In the genomic region with DNA sequence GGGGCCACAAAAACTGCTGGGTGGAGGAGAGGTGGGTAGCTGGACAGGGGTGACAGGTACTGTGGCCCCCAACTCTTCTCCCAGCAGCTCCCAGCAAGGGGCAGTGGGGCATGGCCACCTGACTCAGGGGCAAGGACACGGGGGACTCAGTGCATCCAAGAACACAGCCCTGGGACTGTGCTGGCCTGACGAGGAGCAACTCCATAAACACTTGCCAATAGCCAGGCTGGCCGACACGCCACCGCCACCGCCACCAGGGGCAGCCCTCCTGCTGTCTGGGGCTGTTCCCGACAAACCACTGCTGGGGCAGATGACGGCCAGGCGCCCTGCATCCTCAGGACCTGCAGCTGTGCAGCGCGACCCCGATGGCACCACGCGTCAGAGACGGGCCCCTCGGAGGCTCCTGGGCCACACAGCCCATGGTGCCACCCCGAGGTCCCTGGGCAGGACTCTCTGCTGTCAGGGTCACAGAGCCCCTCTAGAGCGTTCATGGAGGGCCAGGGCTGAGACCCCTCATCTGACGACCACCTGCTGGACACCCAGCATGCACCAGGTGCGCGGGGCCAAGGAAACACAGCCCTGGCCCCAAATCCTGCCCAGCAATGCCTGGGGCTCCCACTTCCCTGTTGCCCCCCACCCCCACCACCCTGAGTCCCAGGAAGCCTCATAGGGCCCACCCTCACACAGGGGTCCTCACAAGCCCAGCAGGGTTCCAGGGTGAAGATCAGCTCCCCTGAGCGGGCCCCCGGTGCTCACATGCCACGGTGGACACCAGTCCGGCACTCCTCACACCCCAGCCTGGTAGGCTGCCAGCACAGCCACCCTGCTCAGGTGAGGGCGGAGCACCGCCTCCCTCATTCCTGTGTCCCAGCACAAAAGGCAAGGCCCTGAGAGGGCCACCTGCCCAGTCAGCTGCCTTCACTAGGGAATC, we compare ENCODE assay signal across 17 cellular contexts. TPM values are rescaled to one million over a fixed set of nuclear protein-coding genes. Genes with fewer than 3 reads are reported as not detected.
DNase-seq lines count a peak whose midpoint lies in the region; ATAC-seq and TF ChIP-seq lines count a peak whose summit lies in the region.
"Had no signal": no experiment of that assay in that cellular context is flagged by ENCODE, and none has a peak within 500 bp of the region (broad histone marks: within the 10 kb centered on the region; RNA-seq: fewer than 3 reads in every experiment).

No MANE protein-coding gene starts in this region.

- intact Hi-C loops in Right ventricle myocardium inferior (cut with DNase I) (no loop called here), upper lobe of right lung (cut with DNase I) (no loop called here)
- intact Hi-C loops in dendritic cell treated with granulocyte-macrophage colony-stimulating factor and Interleukin-4, amounts not matched to agents 40 ng/mL and 50 ng/mL, for 4 days (cut with micrococcal nuclease), result no loop called here

- peak overlapping the region; percentile 42 for H3K27ac Mint-ChIP-seq in dendritic cell treated with granulocyte-macrophage colony-stimulating factor and Interleukin-4, amounts not matched to agents 40 ng/mL and 50 ng/mL, for 4 days
- H3K27ac Mint-ChIP-seq: activated CD4-positive, alpha-beta T cell treated with anti-CD3 and anti-CD28 coated beads, Interleukin-2, amount 10 ng/mL, durations not matched to agents 24 days and 14 days; stimulated activated naive B cell treated with anti-CD40 and anti-IgM and Interleukin-4, amounts not matched to agents 10 μg/mL and 1 μg/mL and 100 μg/mL, for 72 hours had no signal

- H3K27ac ChIP-seq in right atrium auricular region, result no peak overlapping the region
- no peak overlapping the region for H3K27ac ChIP-seq in lung (ENCODE audit: low read depth in 1 of 2, low read length in 1 of 2)
- no peak overlapping the region for H3K27ac ChIP-seq in upper lobe of right lung
- H3K27ac ChIP-seq: SJSA1, skin epidermis had no signal

- peaks cover 9% of the 10 kb centered on the region for H3K36me3 ChIP-seq in right atrium auricular region
- peaks cover 0 to 9% of the 10 kb centered on the region in 2 donors for H3K36me3 ChIP-seq in lung (ENCODE audit: control insufficient read depth in 2 of 2, insufficient read depth in 2 of 2, low read length in 2 of 2)
- H3K36me3 ChIP-seq in upper lobe of right lung, result peaks cover 9% of the 10 kb centered on the region

- no peaks in the 10 kb centered on the region for H3K27me3 ChIP-seq in right atrium auricular region
- H3K27me3 ChIP-seq in lung (ENCODE audit: control insufficient read depth, insufficient read depth), result no peaks in the 10 kb centered on the region
- H3K27me3 ChIP-seq in upper lobe of right lung, result no peaks in the 10 kb centered on the region
- H3K27me3 ChIP-seq: SJSA1 had no signal

- peaks cover 76% of the 10 kb centered on the region for H3K36me3 Mint-ChIP-seq in dendritic cell treated with granulocyte-macrophage colony-stimulating factor and Interleukin-4, amounts not matched to agents 40 ng/mL and 50 ng/mL, for 4 days (ENCODE audit: low read depth)
- H3K36me3 Mint-ChIP-seq: stimulated activated naive B cell treated with anti-CD40 and anti-IgM and Interleukin-4, amounts not matched to agents 10 μg/mL and 1 μg/mL and 100 μg/mL, for 72 hours had no signal

- no peak for ATAC-seq in Right ventricle myocardium inferior
- ATAC-seq in lung (ENCODE audit: insufficient read depth, low FRiP score), result no peak
- ATAC-seq in upper lobe of right lung, result peak; percentile 69
- no peak for ATAC-seq in HG03442 (IDR thresholded peaks at IDR 0.05; ENCODE audit: unreplicated experiment)
- ATAC-seq in GM21723 (IDR thresholded peaks at IDR 0.05; ENCODE audit: unreplicated experiment), result no peak
- ATAC-seq: stimulated activated naive B cell treated with anti-CD40 and anti-IgM and Interleukin-4, amounts not matched to agents 10 μg/mL and 1 μg/mL and 100 μg/mL, for 72 hours had no signal

- H3K27me3 Mint-ChIP-seq in dendritic cell treated with granulocyte-macrophage colony-stimulating factor and Interleukin-4, amounts not matched to agents 40 ng/mL and 50 ng/mL, for 4 days, result no peaks in the 10 kb centered on the region
- H3K27me3 Mint-ChIP-seq: activated CD4-positive, alpha-beta T cell treated with anti-CD3 and anti-CD28 coated beads, Interleukin-2, amount 10 ng/mL, durations not matched to agents 24 days and 14 days had no signal

- no peak overlapping the region for H3K4me3 Mint-ChIP-seq in dendritic cell treated with granulocyte-macrophage colony-stimulating factor and Interleukin-4, amounts not matched to agents 40 ng/mL and 50 ng/mL, for 4 days
- H3K4me3 Mint-ChIP-seq: activated CD4-positive, alpha-beta T cell treated with anti-CD3 and anti-CD28 coated beads, Interleukin-2, amount 10 ng/mL, durations not matched to agents 24 days and 14 days; neural crest cell; stimulated activated naive B cell treated with anti-CD40 and anti-IgM and Interleukin-4, amounts not matched to agents 10 μg/mL and 1 μg/mL and 100 μg/mL, for 72 hours had no signal

- peaks cover 0 to 20% of the 10 kb centered on the region in 2 donors for H3K4me1 ChIP-seq in right atrium auricular region
- H3K4me1 ChIP-seq in lung (ENCODE audit: control insufficient read depth in 2 of 2, insufficient read depth in 2 of 2, low read length in 2 of 2), result peaks cover 0 to 22% of the 10 kb centered on the region in 2 donors
- peaks cover 18% of the 10 kb centered on the region for H3K4me1 ChIP-seq in upper lobe of right lung
- H3K4me1 ChIP-seq: SJSA1 had no signal

- peaks cover 27% of the 10 kb centered on the region for H3K4me1 Mint-ChIP-seq in dendritic cell treated with granulocyte-macrophage colony-stimulating factor and Interleukin-4, amounts not matched to agents 40 ng/mL and 50 ng/mL, for 4 days (ENCODE audit: low read depth)
- H3K4me1 Mint-ChIP-seq: activated CD4-positive, alpha-beta T cell treated with anti-CD3 and anti-CD28 coated beads, Interleukin-2, amount 10 ng/mL, durations not matched to agents 24 days and 14 days; stimulated activated naive B cell treated with anti-CD40 and anti-IgM and Interleukin-4, amounts not matched to agents 10 μg/mL and 1 μg/mL and 100 μg/mL, for 72 hours had no signal

- no peaks in the 10 kb centered on the region for H3K9me3 Mint-ChIP-seq in dendritic cell treated with granulocyte-macrophage colony-stimulating factor and Interleukin-4, amounts not matched to agents 40 ng/mL and 50 ng/mL, for 4 days
- H3K9me3 Mint-ChIP-seq: activated CD4-positive, alpha-beta T cell treated with anti-CD3 and anti-CD28 coated beads, Interleukin-2, amount 10 ng/mL, durations not matched to agents 24 days and 14 days; neural crest cell; stimulated activated naive B cell treated with anti-CD40 and anti-IgM and Interleukin-4, amounts not matched to agents 10 μg/mL and 1 μg/mL and 100 μg/mL, for 72 hours had no signal

- WGBS in lung, 2 donors, result 89 to 93% methylated on average over 27 of the region's 27 CpGs

- H3K9me3 ChIP-seq in right atrium auricular region (no peaks in the 10 kb centered on the region), lung (ENCODE audit: control insufficient read depth in 2 of 2, insufficient read depth in 1 of 2, low read length in 1 of 2) (no peaks in the 10 kb centered on the region), upper lobe of right lung (no peaks in the 10 kb centered on the region)
- H3K9me3 ChIP-seq: SJSA1 had no signal

- TF ChIP-seq CTCF in right atrium auricular region (IDR thresholded peaks at IDR 0.05) (no peak), lung (IDR thresholded peaks at IDR 0.05; ENCODE audit: control extremely low read depth, extremely low read depth) (no peak), upper lobe of right lung (IDR thresholded peaks at IDR 0.05) (no peak)

- no peak overlapping the region for H3K4me3 ChIP-seq in right atrium auricular region
- H3K4me3 ChIP-seq in lung, result no peak overlapping the region
- no peak overlapping the region for H3K4me3 ChIP-seq in upper lobe of right lung
- H3K4me3 ChIP-seq: SJSA1, skin epidermis had no signal

- peak; percentile 64 for DNase-seq in Right ventricle myocardium inferior (ENCODE audit: missing footprints)
- DNase-seq in right atrium auricular region (ENCODE audit: low spot score), result no peak
- peak; percentile 46 for DNase-seq in lung (ENCODE audit: low spot score)
- DNase-seq in upper lobe of right lung, result peak; percentile 81
- DNase-seq in SIG-M5 treated with dmso at 0.1 percent for 504 hours (lab: John Stamatoyannopoulos, UW; ENCODE audit: unreplicated experiment), result no peak
- DNase-seq: activated CD4-positive, alpha-beta T cell treated with anti-CD3 and anti-CD28 coated beads, Interleukin-2, amount 10 ng/mL, durations not matched to agents 24 days and 14 days; activated T-cell treated with anti-CD3 and anti-CD28 coated beads, Interleukin-2, amount 50 U/mL, for 48 hours; central memory CD4-positive, alpha-beta T cell; MV-4-11; stimulated activated naive B cell treated with anti-CD40 and anti-IgM and Interleukin-4, amounts not matched to agents 10 μg/mL and 1 μg/mL and 100 μg/mL, for 72 hours; T-helper 9 cell had no signal

RNA-seq across cellular contexts. Expression of a gene that starts 56.0 kb away (rescaled TPM):
- total RNA-seq in Right ventricle myocardium inferior, result 119 TPM
- 10 to 100 TPM; 58.6 to 76.9 TPM for total RNA-seq in right atrium auricular region
- total RNA-seq in lung, result 10 to 100 TPM; 39.2 to 49.5 TPM
- polyA plus RNA-seq in lung, result 10 to 100 TPM; 37.8 to 40.1 TPM
- total RNA-seq in upper lobe of right lung, result 30.1 TPM

Comparison
In these comparisons a context has a peak if more than half of its experiments do, and no peak if none do; other contexts are left out.
1. DNase-seq: peak in Right ventricle myocardium inferior (single experiment), lung (single experiment) and upper lobe of right lung (single experiment); none in right atrium auricular region (single experiment) and SIG-M5 treated with dmso at 0.1 percent for 504 hours (single experiment).